In genomic region chr19:38224014-38224862, GRCh38 we compare ENCODE assay signal across 1 cellular context.
TF ChIP-seq lines count a peak whose summit lies in the region.

TSS of gene DPF1 (minus strand) at chr19:38224222. CDS start at chr19:38224142, 80 bp downstream.

TF ChIP-seq in K562, 482 proteins besides CTCF, POLR2A, EP300 and RAD21 (continued from another document and continues in another):
- TF ChIP-seq, protein P1, sequence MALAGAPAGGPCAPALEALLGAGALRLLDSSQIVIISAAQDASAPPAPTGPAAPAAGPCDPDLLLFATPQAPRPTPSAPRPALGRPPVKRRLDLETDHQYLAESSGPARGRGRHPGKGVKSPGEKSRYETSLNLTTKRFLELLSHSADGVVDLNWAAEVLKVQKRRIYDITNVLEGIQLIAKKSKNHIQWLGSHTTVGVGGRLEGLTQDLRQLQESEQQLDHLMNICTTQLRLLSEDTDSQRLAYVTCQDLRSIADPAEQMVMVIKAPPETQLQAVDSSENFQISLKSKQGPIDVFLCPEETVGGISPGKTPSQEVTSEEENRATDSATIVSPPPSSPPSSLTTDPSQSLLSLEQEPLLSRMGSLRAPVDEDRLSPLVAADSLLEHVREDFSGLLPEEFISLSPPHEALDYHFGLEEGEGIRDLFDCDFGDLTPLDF (CRISPR knock-in tag; IDR thresholded peaks at IDR 0.05): no peak
- no peak for TF ChIP-seq NFE2 (IDR thresholded peaks at IDR 0.05; ENCODE audit: low read depth)
- TF ChIP-seq PTRF (tag; IDR thresholded peaks at IDR 0.05): no peak
- TF ChIP-seq ADNP (tag; IDR thresholded peaks at IDR 0.05): no peak
- no peak for TF ChIP-seq ILK (tag; IDR thresholded peaks at IDR 0.05; ENCODE audit: borderline replicate concordance, low read depth)
- TF ChIP-seq, protein P2, sequence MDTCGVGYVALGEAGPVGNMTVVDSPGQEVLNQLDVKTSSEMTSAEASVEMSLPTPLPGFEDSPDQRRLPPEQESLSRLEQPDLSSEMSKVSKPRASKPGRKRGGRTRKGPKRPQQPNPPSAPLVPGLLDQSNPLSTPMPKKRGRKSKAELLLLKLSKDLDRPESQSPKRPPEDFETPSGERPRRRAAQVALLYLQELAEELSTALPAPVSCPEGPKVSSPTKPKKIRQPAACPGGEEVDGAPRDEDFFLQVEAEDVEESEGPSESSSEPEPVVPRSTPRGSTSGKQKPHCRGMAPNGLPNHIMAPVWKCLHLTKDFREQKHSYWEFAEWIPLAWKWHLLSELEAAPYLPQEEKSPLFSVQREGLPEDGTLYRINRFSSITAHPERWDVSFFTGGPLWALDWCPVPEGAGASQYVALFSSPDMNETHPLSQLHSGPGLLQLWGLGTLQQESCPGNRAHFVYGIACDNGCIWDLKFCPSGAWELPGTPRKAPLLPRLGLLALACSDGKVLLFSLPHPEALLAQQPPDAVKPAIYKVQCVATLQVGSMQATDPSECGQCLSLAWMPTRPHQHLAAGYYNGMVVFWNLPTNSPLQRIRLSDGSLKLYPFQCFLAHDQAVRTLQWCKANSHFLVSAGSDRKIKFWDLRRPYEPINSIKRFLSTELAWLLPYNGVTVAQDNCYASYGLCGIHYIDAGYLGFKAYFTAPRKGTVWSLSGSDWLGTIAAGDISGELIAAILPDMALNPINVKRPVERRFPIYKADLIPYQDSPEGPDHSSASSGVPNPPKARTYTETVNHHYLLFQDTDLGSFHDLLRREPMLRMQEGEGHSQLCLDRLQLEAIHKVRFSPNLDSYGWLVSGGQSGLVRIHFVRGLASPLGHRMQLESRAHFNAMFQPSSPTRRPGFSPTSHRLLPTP (IDR thresholded peaks at IDR 0.05; ENCODE audit: borderline replicate concordance, extremely low read depth, insufficient read length): peak; percentile 77
- TF ChIP-seq THAP12 (CRISPR knock-in tag; IDR thresholded peaks at IDR 0.05): peak; percentile 61
- TF ChIP-seq SIRT6 (IDR thresholded peaks at IDR 0.05; ENCODE audit: low read depth, low read length): no peak
- TF ChIP-seq KLF13 (tag; IDR thresholded peaks at IDR 0.05; ENCODE audit: borderline replicate concordance, low read depth): peak; percentile 56; the same call in 1 of the 2 replicates
- TF ChIP-seq DIDO1 (tag; IDR thresholded peaks at IDR 0.05; ENCODE audit: low read depth): no peak
- no peak for TF ChIP-seq HMGN3 (IDR thresholded peaks at IDR 0.05; ENCODE audit: borderline replicate concordance, extremely low read depth, insufficient read length, low read depth, low read length)
- TF ChIP-seq FOXP4 (CRISPR knock-in tag; IDR thresholded peaks at IDR 0.05; ENCODE audit: borderline replicate concordance): no peak
- no peak for TF ChIP-seq ZNF253 (CRISPR knock-in tag; conservative IDR thresholded peaks at IDR 0.05)
- TF ChIP-seq, protein P3, sequence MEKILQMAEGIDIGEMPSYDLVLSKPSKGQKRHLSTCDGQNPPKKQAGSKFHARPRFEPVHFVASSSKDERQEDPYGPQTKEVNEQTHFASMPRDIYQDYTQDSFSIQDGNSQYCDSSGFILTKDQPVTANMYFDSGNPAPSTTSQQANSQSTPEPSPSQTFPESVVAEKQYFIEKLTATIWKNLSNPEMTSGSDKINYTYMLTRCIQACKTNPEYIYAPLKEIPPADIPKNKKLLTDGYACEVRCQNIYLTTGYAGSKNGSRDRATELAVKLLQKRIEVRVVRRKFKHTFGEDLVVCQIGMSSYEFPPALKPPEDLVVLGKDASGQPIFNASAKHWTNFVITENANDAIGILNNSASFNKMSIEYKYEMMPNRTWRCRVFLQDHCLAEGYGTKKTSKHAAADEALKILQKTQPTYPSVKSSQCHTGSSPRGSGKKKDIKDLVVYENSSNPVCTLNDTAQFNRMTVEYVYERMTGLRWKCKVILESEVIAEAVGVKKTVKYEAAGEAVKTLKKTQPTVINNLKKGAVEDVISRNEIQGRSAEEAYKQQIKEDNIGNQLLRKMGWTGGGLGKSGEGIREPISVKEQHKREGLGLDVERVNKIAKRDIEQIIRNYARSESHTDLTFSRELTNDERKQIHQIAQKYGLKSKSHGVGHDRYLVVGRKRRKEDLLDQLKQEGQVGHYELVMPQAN (IDR thresholded peaks at IDR 0.05; ENCODE audit: borderline replicate concordance): peak; percentile 86
- peak; percentile 36 to 49 for TF ChIP-seq E2F6 (IDR thresholded peaks at IDR 0.05; ENCODE audit: borderline replicate concordance in 1 of 2, extremely low read depth in 1 of 2, insufficient read depth in 1 of 2, insufficient read length in 1 of 2, low read depth in 1 of 2, low read length in 1 of 2, poor library complexity in 1 of 2, severe bottlenecking in 1 of 2)
- peak; percentile 27; the same call in 1 of the 2 replicates for TF ChIP-seq TEAD4 (IDR thresholded peaks at IDR 0.05; ENCODE audit: low read length)
- TF ChIP-seq TEAD4 (CRISPR knock-in tag; IDR thresholded peaks at IDR 0.05; ENCODE audit: borderline replicate concordance): no peak
- TF ChIP-seq, protein P4, sequence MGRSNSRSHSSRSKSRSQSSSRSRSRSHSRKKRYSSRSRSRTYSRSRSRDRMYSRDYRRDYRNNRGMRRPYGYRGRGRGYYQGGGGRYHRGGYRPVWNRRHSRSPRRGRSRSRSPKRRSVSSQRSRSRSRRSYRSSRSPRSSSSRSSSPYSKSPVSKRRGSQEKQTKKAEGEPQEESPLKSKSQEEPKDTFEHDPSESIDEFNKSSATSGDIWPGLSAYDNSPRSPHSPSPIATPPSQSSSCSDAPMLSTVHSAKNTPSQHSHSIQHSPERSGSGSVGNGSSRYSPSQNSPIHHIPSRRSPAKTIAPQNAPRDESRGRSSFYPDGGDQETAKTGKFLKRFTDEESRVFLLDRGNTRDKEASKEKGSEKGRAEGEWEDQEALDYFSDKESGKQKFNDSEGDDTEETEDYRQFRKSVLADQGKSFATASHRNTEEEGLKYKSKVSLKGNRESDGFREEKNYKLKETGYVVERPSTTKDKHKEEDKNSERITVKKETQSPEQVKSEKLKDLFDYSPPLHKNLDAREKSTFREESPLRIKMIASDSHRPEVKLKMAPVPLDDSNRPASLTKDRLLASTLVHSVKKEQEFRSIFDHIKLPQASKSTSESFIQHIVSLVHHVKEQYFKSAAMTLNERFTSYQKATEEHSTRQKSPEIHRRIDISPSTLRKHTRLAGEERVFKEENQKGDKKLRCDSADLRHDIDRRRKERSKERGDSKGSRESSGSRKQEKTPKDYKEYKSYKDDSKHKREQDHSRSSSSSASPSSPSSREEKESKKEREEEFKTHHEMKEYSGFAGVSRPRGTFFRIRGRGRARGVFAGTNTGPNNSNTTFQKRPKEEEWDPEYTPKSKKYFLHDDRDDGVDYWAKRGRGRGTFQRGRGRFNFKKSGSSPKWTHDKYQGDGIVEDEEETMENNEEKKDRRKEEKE (IDR thresholded peaks at IDR 0.05; ENCODE audit: borderline replicate concordance in 1 of 2, control insufficient read depth in 1 of 2, low read depth in 2 of 2, low read length in 1 of 2): 0 out of 4 replicates have a peak, but pooled peaks of 1 of the 2 experiments have one; percentile 23
- no peak for TF ChIP-seq RREB1 (CRISPR knock-in tag; IDR thresholded peaks at IDR 0.05)
- peak; percentile 85 for TF ChIP-seq POLR2G (IDR thresholded peaks at IDR 0.05; ENCODE audit: low read depth, low read length)
- no peak for TF ChIP-seq POLR3G (IDR thresholded peaks at IDR 0.05; ENCODE audit: extremely low read depth, insufficient read length, insufficient replicate concordance)
- no peak for TF ChIP-seq MBD1 (CRISPR knock-in tag; IDR thresholded peaks at IDR 0.05)
- peak; percentile 81; the same call in 1 of the 2 replicates for TF ChIP-seq MBD2 (IDR thresholded peaks at IDR 0.05; ENCODE audit: borderline replicate concordance, low read depth)
- no peak for TF ChIP-seq ZKSCAN3 (CRISPR knock-in tag; IDR thresholded peaks at IDR 0.05)
- TF ChIP-seq POLR2B (IDR thresholded peaks at IDR 0.05; ENCODE audit: low read depth, partially characterized antibody): no peak
- TF ChIP-seq ESRRB (CRISPR knock-in tag; IDR thresholded peaks at IDR 0.05; ENCODE audit: borderline replicate concordance): no peak
- TF ChIP-seq, protein P5, sequence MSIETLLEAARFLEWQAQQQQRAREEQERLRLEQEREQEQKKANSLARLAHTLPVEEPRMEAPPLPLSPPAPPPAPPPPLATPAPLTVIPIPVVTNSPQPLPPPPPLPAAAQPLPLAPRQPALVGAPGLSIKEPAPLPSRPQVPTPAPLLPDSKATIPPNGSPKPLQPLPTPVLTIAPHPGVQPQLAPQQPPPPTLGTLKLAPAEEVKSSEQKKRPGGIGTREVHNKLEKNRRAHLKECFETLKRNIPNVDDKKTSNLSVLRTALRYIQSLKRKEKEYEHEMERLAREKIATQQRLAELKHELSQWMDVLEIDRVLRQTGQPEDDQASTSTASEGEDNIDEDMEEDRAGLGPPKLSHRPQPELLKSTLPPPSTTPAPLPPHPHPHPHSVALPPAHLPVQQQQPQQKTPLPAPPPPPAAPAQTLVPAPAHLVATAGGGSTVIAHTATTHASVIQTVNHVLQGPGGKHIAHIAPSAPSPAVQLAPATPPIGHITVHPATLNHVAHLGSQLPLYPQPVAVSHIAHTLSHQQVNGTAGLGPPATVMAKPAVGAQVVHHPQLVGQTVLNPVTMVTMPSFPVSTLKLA (conservative IDR thresholded peaks at IDR 0.05): peak; percentile 70 to 84
